ENCODE assay signal across 1 cellular context in the genomic region with DNA sequence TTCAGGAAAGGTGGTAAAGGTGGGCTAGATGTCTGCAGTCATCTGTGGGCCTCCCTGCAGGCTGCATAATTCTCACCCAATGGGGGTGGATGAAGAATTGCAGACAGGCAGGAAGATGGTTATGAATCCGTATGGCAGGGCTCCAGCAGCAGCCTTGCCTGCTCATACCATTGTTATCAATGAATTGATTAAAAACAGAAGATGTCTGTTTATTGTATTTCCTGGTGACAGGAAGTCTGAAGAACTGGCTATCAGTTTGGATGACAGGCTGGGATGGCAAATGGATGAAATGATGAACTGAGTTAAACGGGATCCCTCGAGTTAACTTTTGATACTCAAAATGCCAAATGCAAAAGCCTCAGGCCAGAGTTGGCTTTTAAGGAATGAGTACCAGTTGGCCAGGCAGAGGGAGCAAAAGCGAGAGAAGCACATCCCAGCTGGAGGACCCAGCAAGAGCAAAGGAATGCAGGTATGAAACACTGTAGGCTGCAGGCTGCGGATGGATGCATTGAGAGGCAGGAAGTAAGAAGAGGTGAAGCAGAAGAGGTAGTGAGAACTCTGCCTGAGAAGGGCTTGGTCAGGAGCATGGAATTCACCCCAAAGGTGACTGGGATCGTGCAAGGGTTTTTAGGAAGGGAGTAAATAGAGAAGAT.
TF ChIP-seq lines count a peak whose summit lies in the region.

No MANE protein-coding gene starts in this region.

TF ChIP-seq in SK-N-SH, 30 proteins besides CTCF, POLR2A, EP300 and RAD21 (continued from another document):
- TF ChIP-seq RFX5 (IDR thresholded peaks at IDR 0.05; ENCODE audit: low read length) (no peak), FOXM1 (IDR thresholded peaks at IDR 0.05; ENCODE audit: low read depth) (no peak), GABPA (IDR thresholded peaks at IDR 0.05; ENCODE audit: low read depth) (no peak), RXRA (IDR thresholded peaks at IDR 0.05; ENCODE audit: borderline replicate concordance, low read depth) (no peak), MEF2A (IDR thresholded peaks at IDR 0.05; ENCODE audit: borderline replicate concordance, low read depth) (no peak), NRF1 (IDR thresholded peaks at IDR 0.05; ENCODE audit: low read depth, low read length) (no peak), EZH2phosphoT487 (IDR thresholded peaks at IDR 0.05; ENCODE audit: borderline replicate concordance, low read depth) (no peak), YY1 (IDR thresholded peaks at IDR 0.05; ENCODE audit: low read depth) (no peak), POLR2AphosphoS5 (IDR thresholded peaks at IDR 0.05; ENCODE audit: low read depth, low read length) (peak; percentile 58; the same call in 1 of the 2 replicates), RCOR1 (IDR thresholded peaks at IDR 0.05; ENCODE audit: low read length) (peak; percentile 84; the same call in 1 of the 2 replicates), MXI1 (IDR thresholded peaks at IDR 0.05; ENCODE audit: low read depth, low read length) (0 out of 2 replicates have a peak, but pooled peaks have one; percentile 25), NFIC (IDR thresholded peaks at IDR 0.05; ENCODE audit: borderline replicate concordance) (peak; percentile 37; the same call in 1 of the 2 replicates), ELF1 (IDR thresholded peaks at IDR 0.05) (no peak), FOXJ3 (CRISPR knock-in tag; IDR thresholded peaks at IDR 0.05) (peak; percentile 61; the same call in 1 of the 2 replicates), FOSL2 (IDR thresholded peaks at IDR 0.05; ENCODE audit: borderline replicate concordance, low read depth) (no peak), GATA2 (CRISPR knock-in tag; IDR thresholded peaks at IDR 0.05) (peak; percentile 56), TAF1 (IDR thresholded peaks at IDR 0.05; ENCODE audit: borderline replicate concordance, low read depth, low read length) (no peak), TEAD4 (IDR thresholded peaks at IDR 0.05; ENCODE audit: borderline replicate concordance, insufficient read depth) (no peak; the same call in 1 of the 2 replicates), SIN3A (IDR thresholded peaks at IDR 0.05; ENCODE audit: borderline replicate concordance, low read depth, low read length) (no peak), SMC3 (IDR thresholded peaks at IDR 0.05; ENCODE audit: low read depth, low read length) (no peak), JUND (IDR thresholded peaks at IDR 0.05) (peak; percentile 26)
- TF ChIP-seq, protein P1, sequence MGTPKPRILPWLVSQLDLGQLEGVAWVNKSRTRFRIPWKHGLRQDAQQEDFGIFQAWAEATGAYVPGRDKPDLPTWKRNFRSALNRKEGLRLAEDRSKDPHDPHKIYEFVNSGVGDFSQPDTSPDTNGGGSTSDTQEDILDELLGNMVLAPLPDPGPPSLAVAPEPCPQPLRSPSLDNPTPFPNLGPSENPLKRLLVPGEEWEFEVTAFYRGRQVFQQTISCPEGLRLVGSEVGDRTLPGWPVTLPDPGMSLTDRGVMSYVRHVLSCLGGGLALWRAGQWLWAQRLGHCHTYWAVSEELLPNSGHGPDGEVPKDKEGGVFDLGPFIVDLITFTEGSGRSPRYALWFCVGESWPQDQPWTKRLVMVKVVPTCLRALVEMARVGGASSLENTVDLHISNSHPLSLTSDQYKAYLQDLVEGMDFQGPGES (IDR thresholded peaks at IDR 0.05; ENCODE audit: low read depth, low read length) = no peak
- TF ChIP-seq, protein P2, sequence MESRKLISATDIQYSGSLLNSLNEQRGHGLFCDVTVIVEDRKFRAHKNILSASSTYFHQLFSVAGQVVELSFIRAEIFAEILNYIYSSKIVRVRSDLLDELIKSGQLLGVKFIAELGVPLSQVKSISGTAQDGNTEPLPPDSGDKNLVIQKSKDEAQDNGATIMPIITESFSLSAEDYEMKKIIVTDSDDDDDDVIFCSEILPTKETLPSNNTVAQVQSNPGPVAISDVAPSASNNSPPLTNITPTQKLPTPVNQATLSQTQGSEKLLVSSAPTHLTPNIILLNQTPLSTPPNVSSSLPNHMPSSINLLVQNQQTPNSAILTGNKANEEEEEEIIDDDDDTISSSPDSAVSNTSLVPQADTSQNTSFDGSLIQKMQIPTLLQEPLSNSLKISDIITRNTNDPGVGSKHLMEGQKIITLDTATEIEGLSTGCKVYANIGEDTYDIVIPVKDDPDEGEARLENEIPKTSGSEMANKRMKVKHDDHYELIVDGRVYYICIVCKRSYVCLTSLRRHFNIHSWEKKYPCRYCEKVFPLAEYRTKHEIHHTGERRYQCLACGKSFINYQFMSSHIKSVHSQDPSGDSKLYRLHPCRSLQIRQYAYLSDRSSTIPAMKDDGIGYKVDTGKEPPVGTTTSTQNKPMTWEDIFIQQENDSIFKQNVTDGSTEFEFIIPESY (IDR thresholded peaks at IDR 0.05; ENCODE audit: borderline replicate concordance, low read depth) = no peak
- TF ChIP-seq, protein P3, sequence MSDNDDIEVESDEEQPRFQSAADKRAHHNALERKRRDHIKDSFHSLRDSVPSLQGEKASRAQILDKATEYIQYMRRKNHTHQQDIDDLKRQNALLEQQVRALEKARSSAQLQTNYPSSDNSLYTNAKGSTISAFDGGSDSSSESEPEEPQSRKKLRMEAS (IDR thresholded peaks at IDR 0.05; ENCODE audit: low read depth) = no peak
- TF ChIP-seq, protein P4, sequence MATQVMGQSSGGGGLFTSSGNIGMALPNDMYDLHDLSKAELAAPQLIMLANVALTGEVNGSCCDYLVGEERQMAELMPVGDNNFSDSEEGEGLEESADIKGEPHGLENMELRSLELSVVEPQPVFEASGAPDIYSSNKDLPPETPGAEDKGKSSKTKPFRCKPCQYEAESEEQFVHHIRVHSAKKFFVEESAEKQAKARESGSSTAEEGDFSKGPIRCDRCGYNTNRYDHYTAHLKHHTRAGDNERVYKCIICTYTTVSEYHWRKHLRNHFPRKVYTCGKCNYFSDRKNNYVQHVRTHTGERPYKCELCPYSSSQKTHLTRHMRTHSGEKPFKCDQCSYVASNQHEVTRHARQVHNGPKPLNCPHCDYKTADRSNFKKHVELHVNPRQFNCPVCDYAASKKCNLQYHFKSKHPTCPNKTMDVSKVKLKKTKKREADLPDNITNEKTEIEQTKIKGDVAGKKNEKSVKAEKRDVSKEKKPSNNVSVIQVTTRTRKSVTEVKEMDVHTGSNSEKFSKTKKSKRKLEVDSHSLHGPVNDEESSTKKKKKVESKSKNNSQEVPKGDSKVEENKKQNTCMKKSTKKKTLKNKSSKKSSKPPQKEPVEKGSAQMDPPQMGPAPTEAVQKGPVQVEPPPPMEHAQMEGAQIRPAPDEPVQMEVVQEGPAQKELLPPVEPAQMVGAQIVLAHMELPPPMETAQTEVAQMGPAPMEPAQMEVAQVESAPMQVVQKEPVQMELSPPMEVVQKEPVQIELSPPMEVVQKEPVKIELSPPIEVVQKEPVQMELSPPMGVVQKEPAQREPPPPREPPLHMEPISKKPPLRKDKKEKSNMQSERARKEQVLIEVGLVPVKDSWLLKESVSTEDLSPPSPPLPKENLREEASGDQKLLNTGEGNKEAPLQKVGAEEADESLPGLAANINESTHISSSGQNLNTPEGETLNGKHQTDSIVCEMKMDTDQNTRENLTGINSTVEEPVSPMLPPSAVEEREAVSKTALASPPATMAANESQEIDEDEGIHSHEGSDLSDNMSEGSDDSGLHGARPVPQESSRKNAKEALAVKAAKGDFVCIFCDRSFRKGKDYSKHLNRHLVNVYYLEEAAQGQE (IDR thresholded peaks at IDR 0.05; ENCODE audit: low read depth, low read length) = no peak
- TF ChIP-seq, protein P5, sequence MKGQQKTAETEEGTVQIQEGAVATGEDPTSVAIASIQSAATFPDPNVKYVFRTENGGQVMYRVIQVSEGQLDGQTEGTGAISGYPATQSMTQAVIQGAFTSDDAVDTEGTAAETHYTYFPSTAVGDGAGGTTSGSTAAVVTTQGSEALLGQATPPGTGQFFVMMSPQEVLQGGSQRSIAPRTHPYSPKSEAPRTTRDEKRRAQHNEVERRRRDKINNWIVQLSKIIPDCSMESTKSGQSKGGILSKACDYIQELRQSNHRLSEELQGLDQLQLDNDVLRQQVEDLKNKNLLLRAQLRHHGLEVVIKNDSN (IDR thresholded peaks at IDR 0.05; ENCODE audit: borderline replicate concordance, low read depth) = no peak
- TF ChIP-seq, protein P6, sequence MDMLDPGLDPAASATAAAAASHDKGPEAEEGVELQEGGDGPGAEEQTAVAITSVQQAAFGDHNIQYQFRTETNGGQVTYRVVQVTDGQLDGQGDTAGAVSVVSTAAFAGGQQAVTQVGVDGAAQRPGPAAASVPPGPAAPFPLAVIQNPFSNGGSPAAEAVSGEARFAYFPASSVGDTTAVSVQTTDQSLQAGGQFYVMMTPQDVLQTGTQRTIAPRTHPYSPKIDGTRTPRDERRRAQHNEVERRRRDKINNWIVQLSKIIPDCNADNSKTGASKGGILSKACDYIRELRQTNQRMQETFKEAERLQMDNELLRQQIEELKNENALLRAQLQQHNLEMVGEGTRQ (IDR thresholded peaks at IDR 0.05; ENCODE audit: borderline replicate concordance, low read depth, low read length) = no peak
- TF ChIP-seq, protein P7, sequence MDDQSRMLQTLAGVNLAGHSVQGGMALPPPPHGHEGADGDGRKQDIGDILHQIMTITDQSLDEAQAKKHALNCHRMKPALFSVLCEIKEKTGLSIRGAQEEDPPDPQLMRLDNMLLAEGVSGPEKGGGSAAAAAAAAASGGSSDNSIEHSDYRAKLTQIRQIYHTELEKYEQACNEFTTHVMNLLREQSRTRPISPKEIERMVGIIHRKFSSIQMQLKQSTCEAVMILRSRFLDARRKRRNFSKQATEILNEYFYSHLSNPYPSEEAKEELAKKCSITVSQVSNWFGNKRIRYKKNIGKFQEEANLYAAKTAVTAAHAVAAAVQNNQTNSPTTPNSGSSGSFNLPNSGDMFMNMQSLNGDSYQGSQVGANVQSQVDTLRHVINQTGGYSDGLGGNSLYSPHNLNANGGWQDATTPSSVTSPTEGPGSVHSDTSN (IDR thresholded peaks at IDR 0.05) = peak; percentile 60
